Comparison of ENCODE assay signal across 8 cellular contexts in the genomic region with DNA sequence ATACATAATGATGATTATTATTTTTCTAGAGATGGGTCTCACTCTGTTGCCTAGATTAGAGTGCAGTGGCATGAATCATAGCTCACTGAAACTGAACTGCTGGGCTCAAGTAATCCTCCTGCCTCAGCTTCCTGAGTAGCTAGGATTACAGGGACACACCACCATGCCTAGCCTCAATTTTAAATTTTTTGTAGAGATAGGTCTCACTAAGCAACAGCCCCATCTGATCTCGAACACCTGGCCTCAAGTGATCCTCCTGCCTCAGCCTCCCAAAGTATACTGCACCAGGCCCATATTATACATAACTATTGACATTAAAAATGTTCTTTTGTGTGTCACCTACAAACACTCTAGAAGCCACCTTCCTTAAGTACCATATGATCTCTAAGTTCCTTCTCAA. TPM values are rescaled to one million over a fixed set of nuclear protein-coding genes. Genes with fewer than 3 reads are reported as not detected.
DNase-seq lines count a peak whose midpoint lies in the region; ATAC-seq, FAIRE-seq and TF ChIP-seq lines count a peak whose summit lies in the region.

No MANE protein-coding gene starts in this region.

- H3K9me3 ChIP-seq in Panc1 (ENCODE audit: control insufficient read depth, insufficient read depth, low read depth, low read length) (no peaks in the 10 kb centered on the region), duodenal mucosa (ENCODE audit: control insufficient read depth in 1 of 2, low read length in 2 of 2) (no peaks in the 10 kb centered on the region), pancreas (no peaks in the 10 kb centered on the region)

- DNase-seq in Panc1 (ENCODE audit: low read depth, low spot score) (no peak), pancreas (no peak), middle frontal gyrus (ENCODE audit: extremely low spot score, low spot score) (no peak), DMS 273 (lab: John Stamatoyannopoulos, UW; ENCODE audit: unreplicated experiment) (no peak)

- in situ Hi-C loops in Panc1 (cut with HindIII; ENCODE audit: low pct_unique_long_range_greater_than_20kb, low sequenced_read_pairs): no loop called here

- POLR2A ChIA-PET in Panc1 (lab: Charles Lee): no interaction called here

- no peaks in the 10 kb centered on the region for H3K27me3 ChIP-seq in Panc1 (ENCODE audit: control insufficient read depth, insufficient read depth, low read length)
- no peaks in the 10 kb centered on the region for H3K27me3 ChIP-seq in duodenal mucosa (ENCODE audit: control insufficient read depth in 1 of 2, insufficient read depth in 2 of 2, low read length in 2 of 2)
- no peaks in the 10 kb centered on the region for H3K27me3 ChIP-seq in pancreas

- intact Hi-C loops in Panc1 (cut with micrococcal nuclease; ENCODE audit: unreplicated experiment): loop anchor here (2.0 kb wide), 1 partner anchor 68 kb away; no protein-coding TSS in a partner anchor
- intact Hi-C loops in pancreas (cut with DNase I): no loop called here

- no peak overlapping the region for H3K9ac ChIP-seq in duodenal mucosa (ENCODE audit: low read depth in 1 of 2, low read length in 2 of 2)

- no TSS peak for BruUV-seq in Panc1 (replicated peaks; lab: Mats Ljungman, UMichigan)

- H3K4me1 ChIP-seq in Panc1 (ENCODE audit: control insufficient read depth, insufficient read depth, low read length): peaks cover 69% of the 10 kb centered on the region
- peaks cover 16 to 23% of the 10 kb centered on the region in 2 donors for H3K4me1 ChIP-seq in duodenal mucosa (ENCODE audit: control insufficient read depth in 1 of 2, insufficient read depth in 2 of 2, low read length in 2 of 2)
- H3K4me1 ChIP-seq in pancreas: peaks cover 8 to 16% (median 13%) of the 10 kb centered on the region in 3 donors

- CTCF ChIA-PET in Panc1 (lab: Charles Lee): no interaction called here

- H3K4me3 ChIP-seq in Panc1 (ENCODE audit: low read depth in 2 of 2, low read length in 2 of 2): no peak overlapping the region
- no peak overlapping the region for H3K4me3 ChIP-seq in duodenal mucosa (ENCODE audit: low read depth in 1 of 2, low read length in 2 of 2)
- no peak overlapping the region for H3K4me3 ChIP-seq in pancreas

- TF ChIP-seq CTCF in C4-2B (conservative IDR thresholded peaks at IDR 0.05): no peak
- no peak for TF ChIP-seq CTCF in Panc1 (IDR thresholded peaks at IDR 0.05)
- TF ChIP-seq CTCF in pancreas (IDR thresholded peaks at IDR 0.05): no peak

- 95 to 98% methylated on average over 1 of the region's 1 CpG for WGBS in pancreas, 2 donors

- H3K27ac ChIP-seq in C4-2B (peak overlapping the region; percentile 93), Panc1 (ENCODE audit: low read length) (peak overlapping the region; percentile 99), duodenal mucosa (ENCODE audit: low read depth, low read length) (peak overlapping the region; percentile 23), pancreas (peak overlapping the region in 3 of 4 donors; percentile 28 to 68 (median 57))

- H3K36me3 ChIP-seq in Panc1 (ENCODE audit: control insufficient read depth, insufficient read depth, low read length) (no peaks in the 10 kb centered on the region), duodenal mucosa (ENCODE audit: control insufficient read depth in 1 of 2, insufficient read depth in 2 of 2, low read length in 2 of 2) (no peaks in the 10 kb centered on the region), pancreas (no peaks in the 10 kb centered on the region)

- no peak for ATAC-seq in Panc1
- ATAC-seq in pancreas: no peak
- no peak for ATAC-seq in GM21576 (IDR thresholded peaks at IDR 0.05; ENCODE audit: unreplicated experiment)
- ATAC-seq in HG02938 (IDR thresholded peaks at IDR 0.05; ENCODE audit: unreplicated experiment): no peak

- no peak for FAIRE-seq in pancreas (lab: Jason Lieb, UNC)

RNA-seq across cellular contexts. Expression of a gene that starts 3.4 kb away (rescaled TPM):
- 348 TPM for total RNA-seq in Panc1 (2021; ENCODE audit: unreplicated experiment)
- polyA plus RNA-seq in Panc1 (2012; ENCODE audit: insufficient read length): 205 TPM
- total RNA-seq in pancreas: 10 to 100 TPM; 10.3 to 29.1 (median 17.2) TPM
- 10 to 100 TPM in 1 of 2 donors, 1 to 10 TPM in 1; 8.1 to 14.8 TPM for polyA plus RNA-seq in pancreas

Comparison
In these comparisons a context has a peak if more than half of its experiments do, and no peak if none do; other contexts are left out.
1. H3K27ac ChIP-seq: peak in every context shown above with its lines; median percentile 99 in Panc1; 93 in C4-2B; 57 in pancreas; 23 in duodenal mucosa.
2. RNA of a gene that starts 3.4 kb away (total RNA-seq): 348 TPM in Panc1 (single experiment); 10.3 to 29.1 TPM in pancreas; every median in the first group is over 10 times any median in the second.